ENCODE assay signal across 11 cellular contexts in genomic region chr12:117470804-117471203, GRCh38.
DNase-seq lines count a peak whose midpoint lies in the region; ATAC-seq, FAIRE-seq and TF ChIP-seq lines count a peak whose summit lies in the region.
"Had no signal": no experiment of that assay in that cellular context is flagged by ENCODE, and none has a peak within 500 bp of the region (broad histone marks: within the 10 kb centered on the region; RNA-seq: fewer than 3 reads in every experiment).

No MANE protein-coding gene starts in this region.

- TF ChIP-seq CTCF in HepG2 (CRISPR knock-in tag; IDR thresholded peaks at IDR 0.05) (no peak), right lobe of liver (IDR thresholded peaks at IDR 0.05) (peak in 2 of 4 donors; percentile 17 to 43), OCI-LY7 (conservative IDR thresholded peaks at IDR 0.05; ENCODE audit: low read length) (peak; percentile 79), fibroblast of pulmonary artery (IDR thresholded peaks at IDR 0.05; ENCODE audit: low read length, missing control alignments) (peak; percentile 32)

- H4K20me1 ChIP-seq in HepG2 (ENCODE audit: insufficient read depth, low read length) (no peaks in the 10 kb centered on the region), OCI-LY7 (ENCODE audit: insufficient read depth, low read length) (no peaks in the 10 kb centered on the region)
- H4K20me1 ChIP-seq: BLaER1 treated with 17β-estradiol and CSF1 and Interleukin-3, amounts not matched to agents 10 nM and 100 nM had no signal

- no peak for DNase-seq in HepG2 (ENCODE audit: low spot score)
- DNase-seq in right lobe of liver: no peak
- DNase-seq in OCI-LY7 (ENCODE audit: low spot score): peak; percentile 21
- no peak for DNase-seq in fibroblast of pulmonary artery (ENCODE audit: low read depth)
- DNase-seq in NCI-H526 treated with DMSO at 0.1 percent for 48 hours (lab: John Stamatoyannopoulos, UW): no peak
- DNase-seq in stimulated activated naive CD8-positive, alpha-beta T cell treated with anti-CD3 and anti-CD28 coated beads, Interleukin-15, Interleukin-2, amounts not matched to agents 100 U/mL and 50 U/mL, for 24 hours: no peak
- DNase-seq: head of caudate nucleus had no signal

- no peak for FAIRE-seq in HepG2 (lab: Jason Lieb, UNC)
- FAIRE-seq: colon had no signal

- TF ChIP-seq POLR2A in HepG2 (IDR thresholded peaks at IDR 0.05; ENCODE audit: insufficient read depth in 1 of 2, low read depth in 2 of 2, low read length in 2 of 2) (no peak), right lobe of liver (IDR thresholded peaks at IDR 0.05) (no peak)

- WGBS in HepG2 (ENCODE audit: low lambda C conversion rate): 7% methylated on average over 2 of the region's 2 CpGs
- WGBS in right lobe of liver (ENCODE audit: insufficient coverage, low coverage, low lambda C conversion rate, missing lambda C conversion rate): 49% methylated on average over 2 of the region's 2 CpGs

- no peak for TF ChIP-seq RAD21 in HepG2 (CRISPR knock-in tag; IDR thresholded peaks at IDR 0.05)

- H3K9me3 ChIP-seq in HepG2 (ENCODE audit: low read length) (peaks cover 5% of the 10 kb centered on the region; the same call in 1 of the 2 replicates), right lobe of liver (no peaks in the 10 kb centered on the region), OCI-LY7 (ENCODE audit: low read length) (0 out of 2 replicates have a peak, but pooled peaks cover 9% of the 10 kb centered on the region)

- H3K79me2 ChIP-seq in HepG2 (ENCODE audit: insufficient read depth, low read length) (no peaks in the 10 kb centered on the region), OCI-LY7 (ENCODE audit: insufficient read depth, low read depth, low read length) (no peaks in the 10 kb centered on the region)

- H3K27ac ChIP-seq in HepG2 (ENCODE audit: extremely low read length, insufficient read depth, low read length) (no peak overlapping the region), right lobe of liver (no peak overlapping the region), OCI-LY7 (ENCODE audit: low read depth, low read length, poor library complexity, severe bottlenecking) (no peak overlapping the region)
- H3K27ac ChIP-seq: BLaER1 treated with 17β-estradiol and CSF1 and Interleukin-3, amounts not matched to agents 10 nM and 100 nM had no signal

- peaks cover 12% of the 10 kb centered on the region for H3K4me1 ChIP-seq in HepG2 (ENCODE audit: insufficient read depth, low read length)
- H3K4me1 ChIP-seq in right lobe of liver: peaks cover 0 to 4% (median 2%) of the 10 kb centered on the region in 4 donors
- no peaks in the 10 kb centered on the region for H3K4me1 ChIP-seq in OCI-LY7 (ENCODE audit: insufficient read depth, low read length, poor library complexity, severe bottlenecking)
- H3K4me1 ChIP-seq: BLaER1 treated with 17β-estradiol and CSF1 and Interleukin-3, amounts not matched to agents 10 nM and 100 nM had no signal

- no peak for ATAC-seq in HepG2
- no peak for ATAC-seq in right lobe of liver
- ATAC-seq in HG03039 (IDR thresholded peaks at IDR 0.05; ENCODE audit: unreplicated experiment): no peak
- no peak for ATAC-seq in GM19328 (IDR thresholded peaks at IDR 0.05; ENCODE audit: unreplicated experiment)
- ATAC-seq in stimulated activated naive CD8-positive, alpha-beta T cell treated with anti-CD3 and anti-CD28 coated beads, Interleukin-15, Interleukin-2, amounts not matched to agents 100 U/mL and 50 U/mL, for 24 hours: no peak

- H3K9me2 ChIP-seq in OCI-LY7 (ENCODE audit: insufficient read depth, low read length): no peaks in the 10 kb centered on the region

- H3K9ac ChIP-seq in HepG2 (ENCODE audit: insufficient read depth, low read depth, low read length): no peak overlapping the region
- H3K9ac ChIP-seq: BLaER1 treated with 17β-estradiol and CSF1 and Interleukin-3, amounts not matched to agents 10 nM and 100 nM had no signal

- peaks cover 2 to 7% of the 10 kb centered on the region in 2 experiments; a peak in 4 of 5 replicates for H3K27me3 ChIP-seq in HepG2 (ENCODE audit: control insufficient read depth in 1 of 2, insufficient read depth in 2 of 2, low read length in 2 of 2)
- H3K27me3 ChIP-seq in right lobe of liver: no peaks in the 10 kb centered on the region
- H3K27me3 ChIP-seq: BLaER1 treated with 17β-estradiol and CSF1 and Interleukin-3, amounts not matched to agents 10 nM and 100 nM had no signal

- intact Hi-C loops in HepG2 (cut with micrococcal nuclease; ENCODE audit: unreplicated experiment) (no loop called here), right lobe of liver (cut with DNase I) (no loop called here), OCI-LY7 (cut with micrococcal nuclease; ENCODE audit: unreplicated experiment) (no loop called here)

- H3K36me3 ChIP-seq in HepG2 (replicated peaks in 1 of 2; ENCODE audit: control insufficient read depth in 1 of 2, insufficient read depth in 2 of 2, low read length in 2 of 2) (no peaks in the 10 kb centered on the region), right lobe of liver (no peaks in the 10 kb centered on the region), OCI-LY7 (ENCODE audit: insufficient read depth, low read length) (no peaks in the 10 kb centered on the region)
- H3K36me3 ChIP-seq: BLaER1 treated with 17β-estradiol and CSF1 and Interleukin-3, amounts not matched to agents 10 nM and 100 nM had no signal

- TF ChIP-seq EP300 in HepG2 (IDR thresholded peaks at IDR 0.05; ENCODE audit: low read depth in 2 of 2, low read length in 2 of 2) (no peak), HepG2 (CRISPR knock-in tag; IDR thresholded peaks at IDR 0.05; ENCODE audit: borderline replicate concordance) (no peak)

- CTCF ChIA-PET in HepG2 (lab: Yijun Ruan, JAX; ENCODE audit: low intra/inter-chr PET ratio, low total read pairs): no interaction called here
- CTCF ChIA-PET in OCI-LY7 (lab: Charles Lee; ENCODE audit: unreplicated experiment): no interaction called here

- H2AFZ ChIP-seq in HepG2 (ENCODE audit: low read length): no peak overlapping the region
- no peak overlapping the region for H2AFZ ChIP-seq in OCI-LY7 (ENCODE audit: low read length)

- BruUV-seq in HepG2 (replicated peaks; lab: Mats Ljungman, UMichigan): no TSS peak
- no TSS peak for BruUV-seq in OCI-LY7 (replicated peaks; lab: Mats Ljungman, UMichigan)

- POLR2A ChIA-PET in HepG2 (lab: Yijun Ruan, JAX) (no interaction called here), OCI-LY7 (lab: Charles Lee) (no interaction called here)

- in situ Hi-C loops in HepG2 (cut with HindIII; ENCODE audit: extremely low pct_ligation_motif_present, low pct_unique_long_range_greater_than_20kb): no loop called here

- H3K4me3 ChIP-seq in HepG2 (replicated peaks in 1 of 3; ENCODE audit: insufficient read depth in 1 of 3, low read depth in 2 of 3, low read length in 3 of 3) (no peak overlapping the region), right lobe of liver (no peak overlapping the region), OCI-LY7 (ENCODE audit: low read depth, low read length, poor library complexity, severe bottlenecking) (no peak overlapping the region), fibroblast of pulmonary artery (replicated peaks; ENCODE audit: low read depth, low read length) (no peak overlapping the region)
- H3K4me3 ChIP-seq: BLaER1 treated with 17β-estradiol and CSF1 and Interleukin-3, amounts not matched to agents 10 nM and 100 nM had no signal

- no peak overlapping the region for H3K4me2 ChIP-seq in HepG2 (ENCODE audit: low read depth, low read length)
- H3K4me2 ChIP-seq in OCI-LY7 (ENCODE audit: low read length): no peak overlapping the region
- H3K4me2 ChIP-seq: BLaER1 treated with 17β-estradiol and CSF1 and Interleukin-3, amounts not matched to agents 10 nM and 100 nM had no signal

TF ChIP-seq in HepG2, 621 proteins besides CTCF, POLR2A, EP300 and RAD21:
- TF ChIP-seq STAG1 (CRISPR knock-in tag; IDR thresholded peaks at IDR 0.05) (0 out of 2 replicates have a peak, but pooled peaks have one; percentile 5), ZZZ3 (CRISPR knock-in tag; IDR thresholded peaks at IDR 0.05; ENCODE audit: borderline replicate concordance) (no peak)
